14 cellular contexts compared by ENCODE assay signal in genomic region chr6:2940851-2941250, GRCh38. TPM values are rescaled to one million over a fixed set of nuclear protein-coding genes. Genes with fewer than 3 reads are reported as not detected.
DNase-seq lines count a peak whose midpoint lies in the region; ATAC-seq, FAIRE-seq and TF ChIP-seq lines count a peak whose summit lies in the region.
"Had no signal": no experiment of that assay in that cellular context is flagged by ENCODE, and none has a peak within 500 bp of the region (broad histone marks: within the 10 kb centered on the region; RNA-seq: fewer than 3 reads in every experiment).

No MANE protein-coding gene starts in this region.

- H3K79me2 ChIP-seq in mammary epithelial cell (ENCODE audit: insufficient read depth, low read length) (no peaks in the 10 kb centered on the region), OCI-LY7 (ENCODE audit: insufficient read depth, low read depth, low read length) (no peaks in the 10 kb centered on the region)

- DNase-seq in MCF 10A (ENCODE audit: unreplicated experiment) (no peak), mammary epithelial cell (no peak), OCI-LY7 (ENCODE audit: low spot score) (no peak), upper lobe of left lung (no peak), small intestine (no peak), HAP-1 (ENCODE audit: low spot score in 2 of 2) (no peak)
- peak; percentile 49 for DNase-seq in stimulated activated CD8-positive, alpha-beta memory T cell treated with anti-CD3 and anti-CD28 coated beads, Interleukin-4, amount 100 ng/mL, for 48 hours
- DNase-seq: DMS53, foreskin keratinocyte, NCI-H510A treated with DMSO at 0.1 percent for 48 hours had no signal

- no peaks in the 10 kb centered on the region for H3K27me3 Mint-ChIP-seq in MCF 10A (ENCODE audit: insufficient read depth, unreplicated experiment)
- no peaks in the 10 kb centered on the region for H3K27me3 Mint-ChIP-seq in dendritic cell treated with granulocyte-macrophage colony-stimulating factor and Interleukin-4, amounts not matched to agents 40 ng/mL and 50 ng/mL, for 4 days

- no peaks in the 10 kb centered on the region for H3K9me3 Mint-ChIP-seq in MCF 10A (ENCODE audit: unreplicated experiment)
- H3K9me3 Mint-ChIP-seq in dendritic cell treated with granulocyte-macrophage colony-stimulating factor and Interleukin-4, amounts not matched to agents 40 ng/mL and 50 ng/mL, for 4 days = no peaks in the 10 kb centered on the region

- intact Hi-C loops in MCF 10A (cut with micrococcal nuclease) = no loop called here
- intact Hi-C loops in mammary epithelial cell (cut with micrococcal nuclease) = no loop called here
- intact Hi-C loops in OCI-LY7 (cut with micrococcal nuclease; ENCODE audit: unreplicated experiment) = no loop called here
- intact Hi-C loops in dendritic cell treated with granulocyte-macrophage colony-stimulating factor and Interleukin-4, amounts not matched to agents 40 ng/mL and 50 ng/mL, for 4 days (cut with micrococcal nuclease) = no loop called here

- H3K4me1 Mint-ChIP-seq in MCF 10A (ENCODE audit: insufficient read depth, unreplicated experiment) = no peaks in the 10 kb centered on the region
- H3K4me1 Mint-ChIP-seq in dendritic cell treated with granulocyte-macrophage colony-stimulating factor and Interleukin-4, amounts not matched to agents 40 ng/mL and 50 ng/mL, for 4 days (ENCODE audit: low read depth) = peaks cover 27% of the 10 kb centered on the region

- H3K36me3 ChIP-seq in mammary epithelial cell (ENCODE audit: insufficient read depth, low read length) (no peaks in the 10 kb centered on the region), OCI-LY7 (ENCODE audit: insufficient read depth, low read length) (no peaks in the 10 kb centered on the region), upper lobe of left lung (no peaks in the 10 kb centered on the region), small intestine (ENCODE audit: control insufficient read depth in 2 of 2, insufficient read depth in 2 of 2, low read length in 2 of 2) (no peaks in the 10 kb centered on the region), HAP-1 (replicated peaks) (no peaks in the 10 kb centered on the region)
- H3K36me3 ChIP-seq: cardiac muscle cell had no signal

- H3K27me3 ChIP-seq in mammary epithelial cell (ENCODE audit: insufficient read depth, low read length) (no peaks in the 10 kb centered on the region), upper lobe of left lung (no peaks in the 10 kb centered on the region), small intestine (ENCODE audit: control insufficient read depth in 2 of 2, insufficient read depth in 2 of 2, low read length in 2 of 2) (no peaks in the 10 kb centered on the region), HAP-1 (ENCODE audit: low read depth) (no peaks in the 10 kb centered on the region)
- H3K27me3 ChIP-seq: cardiac muscle cell, foreskin keratinocyte had no signal

- H3K27ac ChIP-seq in mammary epithelial cell (ENCODE audit: insufficient read depth, low read depth, low read length) (no peak overlapping the region), OCI-LY7 (ENCODE audit: low read depth, low read length, poor library complexity, severe bottlenecking) (peak overlapping the region; percentile 38), upper lobe of left lung (peak overlapping the region in 1 of 4 donors; percentile 59), small intestine (ENCODE audit: low read depth in 1 of 2, low read length in 1 of 2) (no peak overlapping the region)
- H3K27ac ChIP-seq: cardiac muscle cell, foreskin keratinocyte had no signal

- CTCF ChIA-PET in MCF 10A (lab: Yijun Ruan, JAX) (interaction anchor here (1.3 to 2.2 kb wide), 3 partner anchors 8 to 12 kb away, joined by 5 to 6 read pairs (median 6); no protein-coding TSS in a partner anchor), mammary epithelial cell (lab: Charles Lee; ENCODE audit: low non-redundant PET) (no interaction called here), OCI-LY7 (lab: Charles Lee; ENCODE audit: unreplicated experiment) (no interaction called here)

- FAIRE-seq in small intestine (lab: Jason Lieb, UNC) = no peak

- H3K4me3 Mint-ChIP-seq in MCF 10A (ENCODE audit: unreplicated experiment) = no peak overlapping the region
- H3K4me3 Mint-ChIP-seq in dendritic cell treated with granulocyte-macrophage colony-stimulating factor and Interleukin-4, amounts not matched to agents 40 ng/mL and 50 ng/mL, for 4 days = no peak overlapping the region
- H3K4me3 Mint-ChIP-seq: endodermal cell, WTC11 had no signal

- no peaks in the 10 kb centered on the region for H3K9me2 ChIP-seq in OCI-LY7 (ENCODE audit: insufficient read depth, low read length)

- 71% methylated on average over 3 of the region's 3 CpGs for WGBS in mammary epithelial cell (ENCODE audit: low coverage, missing lambda C conversion rate)
- 93 to 99% methylated on average over 3 of the region's 3 CpGs for WGBS in upper lobe of left lung, 2 donors
- WGBS in small intestine, 3 donors = 77 to 81% (median 77%) methylated on average over 3 of the region's 3 CpGs

- TF ChIP-seq EP300 in upper lobe of left lung (IDR thresholded peaks at IDR 0.05) = no peak

- in situ Hi-C loops in mammary epithelial cell (cut with MboI; ENCODE audit: low sequenced_read_pairs in 2 of 2) (no loop called here), HAP-1 (cut with MboI; ENCODE audit: low sequenced_read_pairs) (no loop called here)

- ATAC-seq in upper lobe of left lung (ENCODE audit: low FRiP score in 2 of 2) = no peak
- ATAC-seq: foreskin keratinocyte, WTC11 had no signal

- H4K20me1 ChIP-seq in mammary epithelial cell (ENCODE audit: insufficient read depth, low read length) = no peaks in the 10 kb centered on the region
- H4K20me1 ChIP-seq in OCI-LY7 (ENCODE audit: insufficient read depth, low read length) = no peaks in the 10 kb centered on the region

- POLR2A ChIA-PET in MCF 10A (lab: Yijun Ruan, JAX) = no interaction called here
- POLR2A ChIA-PET in OCI-LY7 (lab: Charles Lee) = interaction anchor here (1.3 kb wide), 1 partner anchor 94 kb away, joined by 3 read pairs; no protein-coding TSS in a partner anchor

- TF ChIP-seq CTCF in MCF 10A (IDR thresholded peaks at IDR 0.05; ENCODE audit: unreplicated experiment) (no peak), mammary epithelial cell (conservative IDR thresholded peaks at IDR 0.05 in 1 of 2, IDR thresholded peaks at IDR 0.05 in 1 of 2; ENCODE audit: extremely low read depth in 1 of 2, insufficient read depth in 1 of 2, low read depth in 1 of 2, low read length in 2 of 2) (no peak), OCI-LY7 (conservative IDR thresholded peaks at IDR 0.05; ENCODE audit: low read length) (no peak), upper lobe of left lung (IDR thresholded peaks at IDR 0.05) (no peak)

- H3K9ac ChIP-seq in mammary epithelial cell (ENCODE audit: insufficient read depth, low read length) = no peak overlapping the region

- H3K9me3 ChIP-seq in mammary epithelial cell (replicated peaks; ENCODE audit: insufficient read depth, low read length) (no peaks in the 10 kb centered on the region), OCI-LY7 (ENCODE audit: low read length) (no peaks in the 10 kb centered on the region; the same call in 1 of the 2 replicates), upper lobe of left lung (no peaks in the 10 kb centered on the region), small intestine (ENCODE audit: control insufficient read depth, low read depth) (no peaks in the 10 kb centered on the region), HAP-1 (no peaks in the 10 kb centered on the region)

- TF ChIP-seq POLR2A in upper lobe of left lung (IDR thresholded peaks at IDR 0.05) = no peak

- BruUV-seq in MCF 10A (replicated peaks; lab: Mats Ljungman, UMichigan) (no TSS peak), mammary epithelial cell (replicated peaks; lab: Mats Ljungman, UMichigan) (no TSS peak), OCI-LY7 (replicated peaks; lab: Mats Ljungman, UMichigan) (no TSS peak)

- H3K27ac Mint-ChIP-seq in MCF 10A (ENCODE audit: low read depth, unreplicated experiment) = peak overlapping the region; percentile 5
- peak overlapping the region; percentile 41 for H3K27ac Mint-ChIP-seq in dendritic cell treated with granulocyte-macrophage colony-stimulating factor and Interleukin-4, amounts not matched to agents 40 ng/mL and 50 ng/mL, for 4 days
- H3K27ac Mint-ChIP-seq: WTC11 had no signal

- no peaks in the 10 kb centered on the region for H3K4me1 ChIP-seq in mammary epithelial cell (ENCODE audit: insufficient read depth, low read length)
- H3K4me1 ChIP-seq in OCI-LY7 (ENCODE audit: insufficient read depth, low read length, poor library complexity, severe bottlenecking) = peaks cover 61% of the 10 kb centered on the region
- peaks cover 11 to 18% (median 15%) of the 10 kb centered on the region in 4 donors for H3K4me1 ChIP-seq in upper lobe of left lung
- H3K4me1 ChIP-seq in small intestine (ENCODE audit: control insufficient read depth in 2 of 2, insufficient read depth in 1 of 2, low read depth in 1 of 2, low read length in 1 of 2) = no peaks in the 10 kb centered on the region
- peaks cover 33% of the 10 kb centered on the region for H3K4me1 ChIP-seq in HAP-1
- H3K4me1 ChIP-seq: foreskin keratinocyte had no signal

- H3K4me3 ChIP-seq in mammary epithelial cell (replicated peaks in 1 of 3; ENCODE audit: insufficient read depth in 1 of 3, low read depth in 2 of 3, low read length in 3 of 3) (no peak overlapping the region), OCI-LY7 (ENCODE audit: low read depth, low read length, poor library complexity, severe bottlenecking) (no peak overlapping the region), upper lobe of left lung (peak overlapping the region in 2 of 4 donors; percentile 9 to 30), small intestine (ENCODE audit: low read depth in 1 of 2, low read length in 2 of 2) (no peak overlapping the region), HAP-1 (no peak overlapping the region)
- H3K4me3 ChIP-seq: cardiac muscle cell had no signal

- H3K36me3 Mint-ChIP-seq in MCF 10A (ENCODE audit: insufficient read depth, unreplicated experiment) = no peaks in the 10 kb centered on the region
- no peaks in the 10 kb centered on the region for H3K36me3 Mint-ChIP-seq in dendritic cell treated with granulocyte-macrophage colony-stimulating factor and Interleukin-4, amounts not matched to agents 40 ng/mL and 50 ng/mL, for 4 days (ENCODE audit: low read depth)

- dilution Hi-C loops in mammary epithelial cell (cut with HindIII; ENCODE audit: low sequenced_read_pairs) = loop anchor here (5.0 kb wide), 2 partner anchors 74 to 96 kb away; no protein-coding TSS in a partner anchor

- H3K4me2 ChIP-seq in mammary epithelial cell (ENCODE audit: insufficient read depth, low read depth, low read length) (no peak overlapping the region), OCI-LY7 (ENCODE audit: low read length) (no peak overlapping the region)

- H2AFZ ChIP-seq in mammary epithelial cell (ENCODE audit: low read depth, low read length) = no peak overlapping the region
- H2AFZ ChIP-seq in OCI-LY7 (ENCODE audit: low read length) = 0 out of 2 replicates have a peak overlapping the region, but pooled peaks have one; percentile 52

RNA-seq across cellular contexts. Expression of gene SERPINB6, which starts 30.5 kb away (rescaled TPM):
- total RNA-seq in MCF 10A (2022) = 68.5 and 75.6 TPM in 2 replicates
- 10 to 100 TPM; 70.0 to 93.3 TPM for total RNA-seq in mammary epithelial cell
- polyA plus RNA-seq in mammary epithelial cell = 82.5 TPM
- 123 TPM for polyA minus RNA-seq in mammary epithelial cell
- total RNA-seq in OCI-LY7 (2014; rRNA removed; shearing (Covaris generic)) = not detected in 2 replicates
- total RNA-seq in OCI-LY7 (2022) = 8.9 and 13.2 TPM in 2 replicates
- total RNA-seq in upper lobe of left lung = 100 to 1,000 TPM; 133 to 181 (median 150) TPM
- polyA plus RNA-seq in small intestine = 100 to 1,000 TPM; 306 to 539 (median 531) TPM

RNA-seq across cellular contexts. Expression of gene SERPINB9, which starts 37.7 kb away (rescaled TPM):
- not detected in 2 replicates for total RNA-seq in MCF 10A (2022)
- 1 to 10 TPM in 1 of 2 donors, under 1 TPM in 1; 0.16 to 1.2 TPM for total RNA-seq in mammary epithelial cell
- polyA plus RNA-seq in mammary epithelial cell = 0.11 TPM
- not detected for polyA minus RNA-seq in mammary epithelial cell
- 74.7 and 78.4 TPM in 2 replicates for total RNA-seq in OCI-LY7 (2014; rRNA removed; shearing (Covaris generic))
- total RNA-seq in OCI-LY7 (2022) = 166 and 167 TPM in 2 replicates
- total RNA-seq in upper lobe of left lung = 10 to 100 TPM in 2 of 6 donors, 1 to 10 TPM in 4; 7.7 to 14.0 (median 9.3) TPM
- polyA plus RNA-seq in small intestine = 1 to 10 TPM in 2 of 3 donors, under 1 TPM in 1; 0.22 to 3.6 (median 1.1) TPM

RNA-seq across cellular contexts. Expression of gene NQO2, which starts 58.8 kb away (rescaled TPM):
- 18.6 and 20.0 TPM in 2 replicates for total RNA-seq in MCF 10A (2022)
- total RNA-seq in mammary epithelial cell = 10 to 100 TPM; 17.0 to 20.3 TPM
- polyA plus RNA-seq in mammary epithelial cell = 25.1 TPM
- 31.0 TPM for polyA minus RNA-seq in mammary epithelial cell
- 8.4 and 11.1 TPM in 2 replicates for total RNA-seq in OCI-LY7 (2014; rRNA removed; shearing (Covaris generic))
- total RNA-seq in OCI-LY7 (2022) = 9.9 and 12.2 TPM in 2 replicates
- 10 to 100 TPM; 10.6 to 34.3 (median 18.6) TPM for total RNA-seq in upper lobe of left lung
- 10 to 100 TPM; 35.6 to 84.5 (median 82.1) TPM for polyA plus RNA-seq in small intestine

Comparison
In these comparisons a context has a peak if more than half of its experiments do, and no peak if none do; other contexts are left out.
1. RNA of gene SERPINB9, which starts 37.7 kb away (total RNA-seq): 74.7 to 167 TPM in OCI-LY7; 7.7 to 14.0 TPM in upper lobe of left lung, 0.16 to 1.2 TPM in mammary epithelial cell and not detected in MCF 10A; every median in the first group is over 4 times any median in the second.